ENCODE assay signal across 20 cellular contexts in the genomic region with DNA sequence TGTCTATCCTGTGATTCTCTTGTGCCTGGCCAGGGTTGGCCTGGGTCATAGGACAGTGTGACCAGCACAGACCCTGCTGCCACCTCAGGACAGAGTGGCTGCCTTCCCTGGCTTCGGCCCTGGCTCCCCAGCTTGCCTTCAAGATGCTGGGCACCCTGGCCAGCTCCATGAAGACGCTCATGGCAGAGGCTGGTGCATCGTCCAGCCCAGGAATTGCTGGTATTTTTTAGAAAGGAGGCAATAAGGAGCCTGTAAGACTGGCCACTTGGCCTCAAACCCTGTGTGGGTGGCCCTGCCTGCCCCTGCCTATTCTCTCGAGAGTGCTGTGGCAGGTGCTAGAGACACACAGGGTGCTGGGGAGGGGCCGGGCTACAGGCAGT.
"Had no signal": no experiment of that assay in that cellular context is flagged by ENCODE, and none has a peak within 500 bp of the region (broad histone marks: within the 10 kb centered on the region; RNA-seq: fewer than 3 reads in every experiment).

No MANE protein-coding gene starts in this region.

- H3K4me3 Mint-ChIP-seq: activated CD4-positive, alpha-beta memory T cell treated with anti-CD3 and anti-CD28 coated beads, Interleukin-2, amount 10 ng/mL, durations not matched to agents 7 days and 5 days; activated naive CD8-positive, alpha-beta T cell; activated T-cell treated with anti-CD3 and anti-CD28 coated beads, Interleukin-2, amount 50 U/mL, for 24 hours; nephron; stimulated activated naive CD8-positive, alpha-beta T cell treated with anti-CD3 and anti-CD28 coated beads, Interleukin-15, amount 100 ng/mL, for 72 hours; T-helper 2 cell treated with Interferon-gamma antibody and Interleukin-4, amounts not matched to agents 5 μg/mL and 100 μg/mL, for 36 hours had no signal

- H3K4me1 Mint-ChIP-seq: activated CD4-positive, alpha-beta memory T cell treated with anti-CD3 and anti-CD28 coated beads, Interleukin-2, amount 10 ng/mL, durations not matched to agents 7 days and 5 days; stimulated activated naive CD8-positive, alpha-beta T cell treated with anti-CD3 and anti-CD28 coated beads, Interleukin-15, amount 100 ng/mL, for 72 hours had no signal

- H3K4me1 ChIP-seq: body of pancreas, colonic mucosa, foreskin keratinocyte, left lung had no signal

- H3K27ac ChIP-seq: body of pancreas, colonic mucosa, foreskin keratinocyte, left lung had no signal

- H3K36me3 ChIP-seq: colonic mucosa, left lung had no signal

- ATAC-seq: body of pancreas; foreskin keratinocyte; left lung; stimulated activated naive CD8-positive, alpha-beta T cell treated with anti-CD3 and anti-CD28 coated beads, Interleukin-15, amount 100 ng/mL, for 72 hours had no signal

- H3K4me3 ChIP-seq: body of pancreas, colonic mucosa, left lung had no signal

- DNase-seq: activated CD4-positive, alpha-beta memory T cell treated with anti-CD3 and anti-CD28 coated beads, Interleukin-2, amount 10 ng/mL, durations not matched to agents 7 days and 5 days; activated CD4-positive, alpha-beta T cell treated with anti-CD3 and anti-CD28 coated beads for 48 hours; activated CD4-positive, CD25-positive, alpha-beta regulatory T cell; activated effector memory CD4-positive, alpha-beta T cell treated with Interleukin-2 at 50 U/mL for 16 hours; activated T-cell treated with anti-CD3 and anti-CD28 coated beads, Interleukin-2, amount 50 U/mL, for 24 hours; amniotic stem cell; caudate nucleus; colonic mucosa; foreskin keratinocyte; islet precursor cell; mesendoderm; nucleus accumbens; SK-N-SH; stimulated activated naive CD8-positive, alpha-beta T cell treated with anti-CD3 and anti-CD28 coated beads, Interleukin-15, amount 100 ng/mL, for 72 hours; trophoblast cell had no signal

- H3K9me3 ChIP-seq: body of pancreas, colonic mucosa, SK-N-SH had no signal

- H3K27me3 Mint-ChIP-seq: activated CD4-positive, alpha-beta memory T cell treated with anti-CD3 and anti-CD28 coated beads, Interleukin-2, amount 10 ng/mL, durations not matched to agents 7 days and 5 days had no signal

- H3K27me3 ChIP-seq: body of pancreas, colonic mucosa, foreskin keratinocyte had no signal

- H3K27ac Mint-ChIP-seq: activated CD4-positive, alpha-beta memory T cell treated with anti-CD3 and anti-CD28 coated beads, Interleukin-2, amount 10 ng/mL, durations not matched to agents 7 days and 5 days; activated naive CD8-positive, alpha-beta T cell; activated T-cell treated with anti-CD3 and anti-CD28 coated beads, Interleukin-2, amount 50 U/mL, for 24 hours; nephron; stimulated activated naive CD8-positive, alpha-beta T cell treated with anti-CD3 and anti-CD28 coated beads, Interleukin-15, amount 100 ng/mL, for 72 hours; T-helper 2 cell treated with Interferon-gamma antibody and Interleukin-4, amounts not matched to agents 5 μg/mL and 100 μg/mL, for 36 hours had no signal
